ENCODE assay signal across 11 cellular contexts in genomic region chr7:69825031-69825681, GRCh38.
DNase-seq lines count a peak whose midpoint lies in the region; ATAC-seq, FAIRE-seq and TF ChIP-seq lines count a peak whose summit lies in the region.
"Had no signal": no experiment of that assay in that cellular context is flagged by ENCODE, and none has a peak within 500 bp of the region (broad histone marks: within the 10 kb centered on the region; RNA-seq: fewer than 3 reads in every experiment).

No MANE protein-coding gene starts in this region.

- intact Hi-C loops in lower lobe of right lung (cut with DNase I): no loop called here

- H3K9me3 ChIP-seq in lower lobe of right lung: no peaks in the 10 kb centered on the region
- H3K9me3 ChIP-seq: prostate gland had no signal

- TF ChIP-seq CTCF in D721Med (IDR thresholded peaks at IDR 0.05; ENCODE audit: insufficient read depth, missing control alignments): peak; percentile 2
- TF ChIP-seq CTCF in GM20000 (IDR thresholded peaks at IDR 0.05; ENCODE audit: extremely low read depth, missing control alignments): peak; percentile 18
- TF ChIP-seq CTCF in lower lobe of right lung (IDR thresholded peaks at IDR 0.05): no peak

- no peak for FAIRE-seq in D721Med (lab: Jason Lieb, UNC)

- H3K27ac ChIP-seq in lower lobe of right lung: no peak overlapping the region
- H3K27ac ChIP-seq: prostate gland had no signal

- peak; percentile 91 for ATAC-seq in SK-N-SH treated with all-trans-retinoic acid at 6 μM for 48 hours
- ATAC-seq in lower lobe of right lung: no peak

- peaks cover 52% of the 10 kb centered on the region for H3K4me1 ChIP-seq in lower lobe of right lung
- H3K4me1 ChIP-seq: prostate gland had no signal

- DNase-seq in D721Med (ENCODE audit: insufficient read length, low spot score) (no peak), GM20000 (ENCODE audit: low spot score) (no peak), lower lobe of right lung (no peak), NCI-H82 (lab: John Stamatoyannopoulos, UW) (no peak), AG08396 (ENCODE audit: low spot score) (no peak)
- no peak for DNase-seq in stimulated activated CD4-positive, alpha-beta T cell treated with anti-CD3 and anti-CD28 coated beads, Interleukin-4, amount 100 ng/mL, for 4 hours
- DNase-seq in stimulated activated naive CD4-positive, alpha-beta T cell (lab: John Stamatoyannopoulos, UW): no peak
- DNase-seq: MM.1S, SIG-M5 had no signal

- H3K36me3 ChIP-seq in lower lobe of right lung: no peaks in the 10 kb centered on the region
- H3K36me3 ChIP-seq: prostate gland had no signal

- H3K4me3 ChIP-seq in lower lobe of right lung: peak overlapping the region; percentile 22
- H3K4me3 ChIP-seq: prostate gland had no signal

- no peaks in the 10 kb centered on the region for H3K27me3 ChIP-seq in lower lobe of right lung (ENCODE audit: low read depth)

TF ChIP-seq in SK-N-SH treated with all-trans-retinoic acid at 6 μM for 48 hours, 23 proteins besides CTCF, POLR2A, EP300 and RAD21:
- TF ChIP-seq TOX (CRISPR knock-in tag; IDR thresholded peaks at IDR 0.05; ENCODE audit: borderline replicate concordance) (no peak), ZNF70 (CRISPR knock-in tag; IDR thresholded peaks at IDR 0.05) (peak; percentile 70)
